ENCODE assay signal across 1 cellular context in the genomic region with DNA sequence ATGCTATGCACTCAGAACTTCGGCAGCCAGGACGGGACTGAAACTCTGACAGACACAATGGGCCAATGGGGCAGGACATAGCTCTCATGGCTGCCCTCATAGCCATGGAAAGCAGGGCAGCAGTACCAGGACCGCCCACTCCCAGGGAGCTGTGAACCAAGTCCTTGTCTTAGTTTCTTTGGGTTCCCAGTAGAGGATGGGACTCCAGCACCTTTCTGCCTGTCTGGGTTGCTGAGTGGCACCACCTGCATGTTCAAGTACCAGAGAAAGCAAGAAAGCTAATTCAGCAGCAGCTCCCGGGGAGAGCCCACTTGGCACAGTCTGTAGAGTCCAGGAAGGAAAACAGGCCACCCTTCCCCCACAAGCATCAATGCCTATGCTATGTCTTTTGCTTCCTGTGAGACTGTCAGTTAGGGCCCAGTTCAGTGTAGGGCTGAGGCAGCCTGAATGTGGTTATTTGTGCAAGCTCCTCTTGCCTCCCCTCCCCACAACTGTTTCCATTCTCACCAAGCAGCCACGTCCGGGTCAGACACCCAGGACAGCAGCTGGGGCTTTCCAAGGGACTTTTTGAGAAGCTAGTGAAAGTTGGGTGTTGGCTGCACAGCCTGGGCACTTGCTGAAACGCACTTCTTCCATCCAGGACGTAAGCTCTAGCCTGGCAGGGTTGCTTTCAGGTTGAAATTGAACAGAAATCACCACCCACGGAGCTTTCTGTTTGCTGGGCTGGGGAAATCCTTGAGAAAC.
TF ChIP-seq lines count a peak whose summit lies in the region.

No MANE protein-coding gene starts in this region.

TF ChIP-seq in GM12878, 131 proteins besides CTCF, POLR2A, EP300 and RAD21 (continued from another document):
- TF ChIP-seq RAD51 (IDR thresholded peaks at IDR 0.05): peak; percentile 44; the same call in 1 of the 2 replicates
- TF ChIP-seq BCL11A (IDR thresholded peaks at IDR 0.05; ENCODE audit: low read depth, low read length): peak; percentile 43
- peak in 1 of 2 experiments; percentile 96; a peak in 2 of 4 replicates for TF ChIP-seq ETV6 (conservative IDR thresholded peaks at IDR 0.05 in 1 of 2, IDR thresholded peaks at IDR 0.05 in 1 of 2; ENCODE audit: borderline replicate concordance in 1 of 2, low read depth in 1 of 2)
- 0 out of 2 replicates have a peak, but pooled peaks have one; percentile 18 for TF ChIP-seq RCOR1 (conservative IDR thresholded peaks at IDR 0.05; ENCODE audit: low read depth, low read length)
- peak; percentile 68; the same call in 1 of the 2 replicates for TF ChIP-seq STAT1 (conservative IDR thresholded peaks at IDR 0.05)
- no peak; the same call in none of the 2 replicates for TF ChIP-seq SMAD5 (IDR thresholded peaks at IDR 0.05; ENCODE audit: low read depth)
- peak; percentile 85 for TF ChIP-seq TAF1 (IDR thresholded peaks at IDR 0.05; ENCODE audit: borderline replicate concordance, low read depth, low read length)
- no peak for TF ChIP-seq ZNF622 (IDR thresholded peaks at IDR 0.05)
- TF ChIP-seq, protein P1, sequence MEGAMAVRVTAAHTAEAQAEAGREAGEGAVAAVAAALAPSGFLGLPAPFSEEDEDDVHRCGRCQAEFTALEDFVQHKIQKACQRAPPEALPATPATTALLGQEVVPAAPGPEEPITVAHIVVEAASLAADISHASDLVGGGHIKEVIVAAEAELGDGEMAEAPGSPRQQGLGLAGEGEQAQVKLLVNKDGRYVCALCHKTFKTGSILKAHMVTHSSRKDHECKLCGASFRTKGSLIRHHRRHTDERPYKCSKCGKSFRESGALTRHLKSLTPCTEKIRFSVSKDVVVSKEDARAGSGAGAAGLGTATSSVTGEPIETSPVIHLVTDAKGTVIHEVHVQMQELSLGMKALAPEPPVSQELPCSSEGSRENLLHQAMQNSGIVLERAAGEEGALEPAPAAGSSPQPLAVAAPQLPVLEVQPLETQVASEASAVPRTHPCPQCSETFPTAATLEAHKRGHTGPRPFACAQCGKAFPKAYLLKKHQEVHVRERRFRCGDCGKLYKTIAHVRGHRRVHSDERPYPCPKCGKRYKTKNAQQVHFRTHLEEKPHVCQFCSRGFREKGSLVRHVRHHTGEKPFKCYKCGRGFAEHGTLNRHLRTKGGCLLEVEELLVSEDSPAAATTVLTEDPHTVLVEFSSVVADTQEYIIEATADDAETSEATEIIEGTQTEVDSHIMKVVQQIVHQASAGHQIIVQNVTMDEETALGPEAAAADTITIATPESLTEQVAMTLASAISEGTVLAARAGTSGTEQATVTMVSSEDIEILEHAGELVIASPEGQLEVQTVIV (IDR thresholded peaks at IDR 0.05; ENCODE audit: borderline replicate concordance, partially characterized antibody): peak; percentile 41
- TF ChIP-seq MYB (IDR thresholded peaks at IDR 0.05; ENCODE audit: borderline replicate concordance, low read depth, low read length): peak; percentile 93
- TF ChIP-seq HDAC6 (IDR thresholded peaks at IDR 0.05; ENCODE audit: unreplicated experiment): no peak
- TF ChIP-seq CREM (IDR thresholded peaks at IDR 0.05; ENCODE audit: low read depth): peak; percentile 58; the same call in 1 of the 2 replicates
- TF ChIP-seq, protein P2, sequence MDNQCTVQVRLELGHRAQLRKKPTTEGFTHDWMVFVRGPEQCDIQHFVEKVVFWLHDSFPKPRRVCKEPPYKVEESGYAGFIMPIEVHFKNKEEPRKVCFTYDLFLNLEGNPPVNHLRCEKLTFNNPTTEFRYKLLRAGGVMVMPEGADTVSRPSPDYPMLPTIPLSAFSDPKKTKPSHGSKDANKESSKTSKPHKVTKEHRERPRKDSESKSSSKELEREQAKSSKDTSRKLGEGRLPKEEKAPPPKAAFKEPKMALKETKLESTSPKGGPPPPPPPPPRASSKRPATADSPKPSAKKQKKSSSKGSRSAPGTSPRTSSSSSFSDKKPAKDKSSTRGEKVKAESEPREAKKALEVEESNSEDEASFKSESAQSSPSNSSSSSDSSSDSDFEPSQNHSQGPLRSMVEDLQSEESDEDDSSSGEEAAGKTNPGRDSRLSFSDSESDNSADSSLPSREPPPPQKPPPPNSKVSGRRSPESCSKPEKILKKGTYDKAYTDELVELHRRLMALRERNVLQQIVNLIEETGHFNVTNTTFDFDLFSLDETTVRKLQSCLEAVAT (IDR thresholded peaks at IDR 0.05): peak; percentile 89
- TF ChIP-seq NR2C1 (IDR thresholded peaks at IDR 0.05): peak; percentile 84
- peak; percentile 91 for TF ChIP-seq POLR2AphosphoS5 (IDR thresholded peaks at IDR 0.05; ENCODE audit: low read length)
- TF ChIP-seq SMAD1 (IDR thresholded peaks at IDR 0.05; ENCODE audit: low read depth, partially characterized antibody): peak; percentile 75
- TF ChIP-seq FOS (IDR thresholded peaks at IDR 0.05; ENCODE audit: borderline replicate concordance, extremely low read depth, insufficient read length): no peak
- TF ChIP-seq NFXL1 (IDR thresholded peaks at IDR 0.05; ENCODE audit: borderline replicate concordance): no peak
- TF ChIP-seq, protein P3, sequence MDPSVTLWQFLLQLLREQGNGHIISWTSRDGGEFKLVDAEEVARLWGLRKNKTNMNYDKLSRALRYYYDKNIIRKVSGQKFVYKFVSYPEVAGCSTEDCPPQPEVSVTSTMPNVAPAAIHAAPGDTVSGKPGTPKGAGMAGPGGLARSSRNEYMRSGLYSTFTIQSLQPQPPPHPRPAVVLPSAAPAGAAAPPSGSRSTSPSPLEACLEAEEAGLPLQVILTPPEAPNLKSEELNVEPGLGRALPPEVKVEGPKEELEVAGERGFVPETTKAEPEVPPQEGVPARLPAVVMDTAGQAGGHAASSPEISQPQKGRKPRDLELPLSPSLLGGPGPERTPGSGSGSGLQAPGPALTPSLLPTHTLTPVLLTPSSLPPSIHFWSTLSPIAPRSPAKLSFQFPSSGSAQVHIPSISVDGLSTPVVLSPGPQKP (IDR thresholded peaks at IDR 0.05; ENCODE audit: low read depth, low read length): no peak
- no peak for TF ChIP-seq NFYA (IDR thresholded peaks at IDR 0.05; ENCODE audit: borderline replicate concordance, low read depth, low read length)
- TF ChIP-seq, protein P4, sequence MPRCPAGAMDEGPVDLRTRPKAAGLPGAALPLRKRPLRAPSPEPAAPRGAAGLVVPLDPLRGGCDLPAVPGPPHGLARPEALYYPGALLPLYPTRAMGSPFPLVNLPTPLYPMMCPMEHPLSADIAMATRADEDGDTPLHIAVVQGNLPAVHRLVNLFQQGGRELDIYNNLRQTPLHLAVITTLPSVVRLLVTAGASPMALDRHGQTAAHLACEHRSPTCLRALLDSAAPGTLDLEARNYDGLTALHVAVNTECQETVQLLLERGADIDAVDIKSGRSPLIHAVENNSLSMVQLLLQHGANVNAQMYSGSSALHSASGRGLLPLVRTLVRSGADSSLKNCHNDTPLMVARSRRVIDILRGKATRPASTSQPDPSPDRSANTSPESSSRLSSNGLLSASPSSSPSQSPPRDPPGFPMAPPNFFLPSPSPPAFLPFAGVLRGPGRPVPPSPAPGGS (IDR thresholded peaks at IDR 0.05; ENCODE audit: borderline replicate concordance, insufficient read depth, low read depth, low read length, poor library complexity, severe bottlenecking): peak; percentile 73
- TF ChIP-seq, protein P5, sequence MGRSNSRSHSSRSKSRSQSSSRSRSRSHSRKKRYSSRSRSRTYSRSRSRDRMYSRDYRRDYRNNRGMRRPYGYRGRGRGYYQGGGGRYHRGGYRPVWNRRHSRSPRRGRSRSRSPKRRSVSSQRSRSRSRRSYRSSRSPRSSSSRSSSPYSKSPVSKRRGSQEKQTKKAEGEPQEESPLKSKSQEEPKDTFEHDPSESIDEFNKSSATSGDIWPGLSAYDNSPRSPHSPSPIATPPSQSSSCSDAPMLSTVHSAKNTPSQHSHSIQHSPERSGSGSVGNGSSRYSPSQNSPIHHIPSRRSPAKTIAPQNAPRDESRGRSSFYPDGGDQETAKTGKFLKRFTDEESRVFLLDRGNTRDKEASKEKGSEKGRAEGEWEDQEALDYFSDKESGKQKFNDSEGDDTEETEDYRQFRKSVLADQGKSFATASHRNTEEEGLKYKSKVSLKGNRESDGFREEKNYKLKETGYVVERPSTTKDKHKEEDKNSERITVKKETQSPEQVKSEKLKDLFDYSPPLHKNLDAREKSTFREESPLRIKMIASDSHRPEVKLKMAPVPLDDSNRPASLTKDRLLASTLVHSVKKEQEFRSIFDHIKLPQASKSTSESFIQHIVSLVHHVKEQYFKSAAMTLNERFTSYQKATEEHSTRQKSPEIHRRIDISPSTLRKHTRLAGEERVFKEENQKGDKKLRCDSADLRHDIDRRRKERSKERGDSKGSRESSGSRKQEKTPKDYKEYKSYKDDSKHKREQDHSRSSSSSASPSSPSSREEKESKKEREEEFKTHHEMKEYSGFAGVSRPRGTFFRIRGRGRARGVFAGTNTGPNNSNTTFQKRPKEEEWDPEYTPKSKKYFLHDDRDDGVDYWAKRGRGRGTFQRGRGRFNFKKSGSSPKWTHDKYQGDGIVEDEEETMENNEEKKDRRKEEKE (IDR thresholded peaks at IDR 0.05): no peak
- TF ChIP-seq TCF7 (IDR thresholded peaks at IDR 0.05; ENCODE audit: borderline replicate concordance): no peak
- TF ChIP-seq RELA (IDR thresholded peaks at IDR 0.05; ENCODE audit: borderline replicate concordance, partially characterized antibody): peak; percentile 100
